ENCODE assay signal across 8 cellular contexts in the genomic region with DNA sequence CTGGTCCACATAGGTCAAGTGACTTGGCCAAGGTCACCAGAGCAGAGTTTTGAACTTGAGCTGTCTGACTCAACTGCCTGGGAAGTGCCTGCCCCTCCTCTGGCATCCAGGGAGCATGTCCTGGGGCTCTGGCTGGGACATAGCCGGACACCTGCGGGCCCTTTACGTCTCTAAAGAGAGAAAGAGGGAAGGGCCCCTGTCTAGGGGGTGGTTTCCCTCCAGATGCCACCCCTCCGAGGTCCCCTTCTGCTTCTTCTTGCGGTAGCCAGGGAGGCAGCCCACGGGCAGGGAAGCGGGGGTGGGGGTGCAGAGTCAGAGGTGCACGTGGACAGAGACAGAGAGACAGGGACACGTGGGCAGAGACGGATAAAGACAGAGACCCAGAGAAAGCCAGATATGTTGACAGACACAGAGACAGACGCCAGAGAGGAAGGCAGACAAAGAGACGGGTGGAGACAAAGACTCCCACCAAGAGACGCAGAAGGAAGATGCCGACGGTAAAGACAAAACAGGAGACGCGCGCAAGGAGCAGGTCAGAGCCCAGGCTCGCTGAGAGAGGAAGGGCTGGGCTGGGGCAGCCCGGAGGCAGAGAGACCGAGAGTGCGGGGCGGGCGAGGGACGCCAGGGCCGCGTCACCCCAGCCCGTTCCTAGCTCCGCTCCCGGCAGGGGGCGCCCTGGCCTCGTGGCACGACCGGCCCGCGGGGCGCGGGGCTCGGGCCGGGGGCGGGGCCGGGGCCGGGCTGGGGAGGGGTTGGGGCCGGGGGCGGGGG. TPM values are rescaled to one million over a fixed set of nuclear protein-coding genes. Genes with fewer than 3 reads are reported as not detected.
DNase-seq lines count a peak whose midpoint lies in the region; ATAC-seq, FAIRE-seq and TF ChIP-seq lines count a peak whose summit lies in the region.
"Had no signal": no experiment of that assay in that cellular context is flagged by ENCODE, and none has a peak within 500 bp of the region (broad histone marks: within the 10 kb centered on the region; RNA-seq: fewer than 3 reads in every experiment).

No MANE protein-coding gene starts in this region.

- H3K4me3 ChIP-seq in epithelial cell of proximal tubule (ENCODE audit: low read depth, low read length) = peak overlapping the region; percentile 37

- H3K4me1 Mint-ChIP-seq in naive B cell = peaks cover 12 to 24% (median 21%) of the 10 kb centered on the region in 3 donors
- peaks cover 21% of the 10 kb centered on the region for H3K4me1 Mint-ChIP-seq in stimulated activated memory B cell treated with anti-CD40 and anti-IgM and Interleukin-4, amounts not matched to agents 10 μg/mL and 1 μg/mL and 100 μg/mL, for 72 hours

- no peaks in the 10 kb centered on the region for H3K36me3 Mint-ChIP-seq in naive B cell
- no peaks in the 10 kb centered on the region for H3K36me3 Mint-ChIP-seq in stimulated activated memory B cell treated with anti-CD40 and anti-IgM and Interleukin-4, amounts not matched to agents 10 μg/mL and 1 μg/mL and 100 μg/mL, for 72 hours

- peak overlapping the region in 3 of 6 donors; percentile 3 to 61 (median 44) for H3K27ac Mint-ChIP-seq in naive B cell
- peak overlapping the region; percentile 71 for H3K27ac Mint-ChIP-seq in stimulated activated memory B cell treated with anti-CD40 and anti-IgM and Interleukin-4, amounts not matched to agents 10 μg/mL and 1 μg/mL and 100 μg/mL, for 72 hours

- DNase-seq in GM12892 (ENCODE audit: insufficient read length) = peak; percentile 66
- DNase-seq in NCI-H2196 treated with DMSO at 0.1 percent for 48 hours (lab: John Stamatoyannopoulos, UW; ENCODE audit: unreplicated experiment) = peak; percentile 24
- DNase-seq in activated CD8-positive, alpha-beta memory T cell treated with anti-CD3 and anti-CD28 coated beads for 48 hours (ENCODE audit: low read depth in 2 of 3, low spot score in 2 of 3) = peak in 2 of 3 experiments; percentile 48 to 56
- DNase-seq in epithelial cell of proximal tubule (ENCODE audit: low read depth) = no peak
- DNase-seq in naive B cell = peak; percentile 70

- peak; percentile 52 for TF ChIP-seq CTCF in epithelial cell of proximal tubule (conservative IDR thresholded peaks at IDR 0.05; ENCODE audit: low read depth, low read length)

- no peak for TF ChIP-seq POLR2A in GM12892 (IDR thresholded peaks at IDR 0.05; ENCODE audit: low read depth, low read length)

- FAIRE-seq in GM12892 (lab: Jason Lieb, UNC) = no peak
- FAIRE-seq: endometrium had no signal

- peak; percentile 92 to 93 for ATAC-seq in naive B cell (ENCODE audit: low read depth in 2 of 2)
- peak; percentile 96 for ATAC-seq in stimulated activated memory B cell treated with anti-CD40 and anti-IgM and Interleukin-4, amounts not matched to agents 10 μg/mL and 1 μg/mL and 100 μg/mL, for 72 hours
- ATAC-seq in GM19324 (IDR thresholded peaks at IDR 0.05; ENCODE audit: low FRiP score, unreplicated experiment) = no peak

- peaks cover 0 to 3% (median 0%) of the 10 kb centered on the region in 7 donors for H3K9me3 Mint-ChIP-seq in naive B cell
- no peaks in the 10 kb centered on the region for H3K9me3 Mint-ChIP-seq in stimulated activated memory B cell treated with anti-CD40 and anti-IgM and Interleukin-4, amounts not matched to agents 10 μg/mL and 1 μg/mL and 100 μg/mL, for 72 hours

- H3K4me3 Mint-ChIP-seq in naive B cell = peak overlapping the region; percentile 76 to 96 (median 86)
- peak overlapping the region; percentile 81 for H3K4me3 Mint-ChIP-seq in stimulated activated memory B cell treated with anti-CD40 and anti-IgM and Interleukin-4, amounts not matched to agents 10 μg/mL and 1 μg/mL and 100 μg/mL, for 72 hours

- H3K27me3 Mint-ChIP-seq in naive B cell = peaks cover 43 to 64% (median 62%) of the 10 kb centered on the region in 3 donors
- H3K27me3 Mint-ChIP-seq in stimulated activated memory B cell treated with anti-CD40 and anti-IgM and Interleukin-4, amounts not matched to agents 10 μg/mL and 1 μg/mL and 100 μg/mL, for 72 hours = peaks cover 41% of the 10 kb centered on the region

RNA-seq across cellular contexts. Expression of gene ALPL, which starts 0.5 kb away (rescaled TPM):
- not detected for polyA plus RNA-seq in GM12892 (2012; ENCODE audit: missing spikeins)
- 0.43 TPM in 1 of 2 replicates, not detected in the other for total RNA-seq in epithelial cell of proximal tubule
- 1 to 10 TPM in 1 of 6 donors, under 1 TPM in 3, not detected in 2; 0.53 to 1.8 (median 0.66) TPM for polyA plus RNA-seq in naive B cell (ENCODE audit: low read depth in 6 of 6)
